Comparison of ENCODE assay signal across 21 cellular contexts in the genomic region with DNA sequence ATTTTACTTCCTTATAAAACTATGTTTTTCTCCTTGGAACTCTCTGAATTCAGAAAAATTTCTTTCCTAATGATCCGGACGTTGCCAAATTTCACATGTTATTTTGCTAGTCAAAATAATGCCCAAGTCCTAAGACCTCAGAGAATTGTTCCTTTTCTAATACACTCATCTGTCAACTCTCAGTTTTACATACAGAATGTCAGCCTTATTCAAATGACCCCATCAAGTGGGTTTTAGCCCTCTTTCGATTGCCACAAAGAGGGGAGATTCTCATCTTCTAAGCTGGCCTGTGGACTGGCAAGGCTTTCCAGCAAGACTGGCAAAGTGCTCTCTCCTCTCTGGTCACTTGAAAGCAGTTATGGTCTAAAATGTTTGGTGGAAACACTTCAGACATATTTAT.
"Had no signal": no experiment of that assay in that cellular context is flagged by ENCODE, and none has a peak within 500 bp of the region (broad histone marks: within the 10 kb centered on the region; RNA-seq: fewer than 3 reads in every experiment).

No MANE protein-coding gene starts in this region.

- H3K4me3 ChIP-seq: left ventricle myocardium inferior, prostate gland, thoracic aorta, vagina had no signal

- H3K27ac ChIP-seq: left ventricle myocardium inferior, prostate gland, thoracic aorta, vagina, WERI-Rb-1 had no signal

- H3K36me3 Mint-ChIP-seq: natural killer cell had no signal

- H3K27me3 ChIP-seq: vagina had no signal

- ATAC-seq: esophagus mucosa; natural killer cell; stimulated activated naive B cell treated with anti-CD40 and anti-IgM and Interleukin-4, amounts not matched to agents 10 μg/mL and 1 μg/mL and 100 μg/mL, for 72 hours had no signal

- H3K4me3 Mint-ChIP-seq: activated naive CD8-positive, alpha-beta T cell; central memory CD8-positive, alpha-beta T cell; mesothelial cell of epicardium; natural killer cell; stimulated activated naive B cell treated with anti-CD40 and anti-IgM and Interleukin-4, amounts not matched to agents 10 μg/mL and 1 μg/mL and 100 μg/mL, for 72 hours; type B pancreatic cell had no signal

- H3K4me1 ChIP-seq: prostate gland, vagina had no signal

- H3K9me3 Mint-ChIP-seq: central memory CD8-positive, alpha-beta T cell; mesothelial cell of epicardium; natural killer cell; stimulated activated naive B cell treated with anti-CD40 and anti-IgM and Interleukin-4, amounts not matched to agents 10 μg/mL and 1 μg/mL and 100 μg/mL, for 72 hours; type B pancreatic cell had no signal

- H3K4me1 Mint-ChIP-seq: central memory CD8-positive, alpha-beta T cell; stimulated activated naive B cell treated with anti-CD40 and anti-IgM and Interleukin-4, amounts not matched to agents 10 μg/mL and 1 μg/mL and 100 μg/mL, for 72 hours had no signal

- H3K9me3 ChIP-seq: left ventricle myocardium inferior, prostate gland, thoracic aorta, vagina had no signal

- H3K36me3 ChIP-seq: prostate gland, thoracic aorta had no signal

- H3K27me3 Mint-ChIP-seq: activated naive CD8-positive, alpha-beta T cell; central memory CD8-positive, alpha-beta T cell; stimulated activated naive B cell treated with anti-CD40 and anti-IgM and Interleukin-4, amounts not matched to agents 10 μg/mL and 1 μg/mL and 100 μg/mL, for 72 hours; type B pancreatic cell had no signal

- H3K27ac Mint-ChIP-seq: activated naive CD8-positive, alpha-beta T cell; mesothelial cell of epicardium; natural killer cell; stimulated activated naive B cell treated with anti-CD40 and anti-IgM and Interleukin-4, amounts not matched to agents 10 μg/mL and 1 μg/mL and 100 μg/mL, for 72 hours; type B pancreatic cell had no signal

- DNase-seq: activated CD4-positive, alpha-beta T cell treated with anti-CD3 and anti-CD28 coated beads for 1 hour; activated CD4-positive, alpha-beta T cell treated with anti-CD3 and anti-CD28 coated beads, Interleukin-2, amount 50 U/mL, for 1 hour; activated T-cell treated with anti-CD3 and anti-CD28 coated beads, Interleukin-2, amount 50 U/mL, for 1 hour; effector memory CD4-positive, alpha-beta T cell; foreskin melanocyte; hippocampal formation; kidney glomerular epithelial cell; left ventricle myocardium inferior; natural killer cell; stimulated activated CD4-positive, alpha-beta T cell treated with anti-CD3 and anti-CD28 coated beads, Interleukin-2, amount 100 ng/mL, for 48 hours; stimulated activated CD8-positive, alpha-beta memory T cell treated with anti-CD3 and anti-CD28 coated beads, Interleukin-4, amount 100 ng/mL, for 48 hours; stimulated activated naive B cell treated with anti-CD40 and anti-IgM and Interleukin-4, amounts not matched to agents 10 μg/mL and 1 μg/mL and 100 μg/mL, for 72 hours; WERI-Rb-1 had no signal
